In genomic region chr11:5753943-5754342, GRCh38 we compare ENCODE assay signal across 10 cellular contexts. TPM values are rescaled to one million over a fixed set of nuclear protein-coding genes. Genes with fewer than 3 reads are reported as not detected.
"Had no signal": no experiment of that assay in that cellular context is flagged by ENCODE, and none has a peak within 500 bp of the region (broad histone marks: within the 10 kb centered on the region; RNA-seq: fewer than 3 reads in every experiment).

Gene OR52N4, plus strand, starts transcription at chr11:5754243. Its CDS starts 498 bp downstream, at chr11:5754741.

- H3K27ac ChIP-seq: GM23248 had no signal

- H3K36me3 ChIP-seq: HAP-1 had no signal

- H3K9ac ChIP-seq: GM23248 had no signal

- FAIRE-seq: H1 had no signal

- H3K4me1 ChIP-seq: HAP-1 had no signal

- H3K4me3 ChIP-seq: GM23248, GM23338, HAP-1 had no signal

- H3K9me3 ChIP-seq: HAP-1 had no signal

- DNase-seq: GM23248, GOT3, H7, H9, HCEC 1CT, HFFc6 had no signal

RNA-seq across cellular contexts. Expression of gene OR52N4, which starts in this region (rescaled TPM):
- total RNA-seq: GM23338, H1, H4, H7, H9, HFFc6 had no signal
- polyA plus RNA-seq: GM23248, GM23338 had no signal
